1 cellular context compared by ENCODE assay signal in the genomic region with DNA sequence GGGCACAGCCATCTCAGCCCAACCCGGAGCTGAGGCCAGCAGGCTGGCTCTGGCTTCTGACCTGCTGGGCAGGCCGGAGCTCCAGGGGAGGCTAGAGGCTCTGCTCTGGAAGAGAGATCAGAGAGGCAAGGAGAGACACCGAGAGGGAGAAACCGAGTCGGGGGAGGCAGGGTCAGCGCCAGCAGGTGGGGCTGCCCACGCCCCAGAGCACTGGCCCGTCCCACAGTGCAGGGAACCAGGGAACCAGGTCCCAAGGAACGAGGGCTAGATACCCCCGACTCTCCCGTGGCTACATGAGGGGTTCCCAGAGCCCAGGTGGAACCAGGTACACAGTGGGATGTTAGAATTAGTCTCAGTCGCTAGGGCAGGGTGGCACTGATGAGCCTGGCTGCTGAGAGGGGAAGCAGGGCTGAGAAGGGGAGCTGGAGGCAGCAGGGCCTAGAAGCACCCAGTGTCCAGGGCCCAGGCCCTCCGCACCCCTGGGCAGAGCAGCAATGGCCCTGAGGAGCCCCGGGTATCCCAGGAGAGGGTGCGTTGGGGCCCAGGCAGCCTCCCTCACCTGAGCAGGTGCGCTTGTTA.
TF ChIP-seq lines count a peak whose summit lies in the region.

No MANE protein-coding gene starts in this region.

TF ChIP-seq in HEK293, 187 proteins besides CTCF, POLR2A, EP300 and RAD21 (continued from another document):
- TF ChIP-seq, protein P1, sequence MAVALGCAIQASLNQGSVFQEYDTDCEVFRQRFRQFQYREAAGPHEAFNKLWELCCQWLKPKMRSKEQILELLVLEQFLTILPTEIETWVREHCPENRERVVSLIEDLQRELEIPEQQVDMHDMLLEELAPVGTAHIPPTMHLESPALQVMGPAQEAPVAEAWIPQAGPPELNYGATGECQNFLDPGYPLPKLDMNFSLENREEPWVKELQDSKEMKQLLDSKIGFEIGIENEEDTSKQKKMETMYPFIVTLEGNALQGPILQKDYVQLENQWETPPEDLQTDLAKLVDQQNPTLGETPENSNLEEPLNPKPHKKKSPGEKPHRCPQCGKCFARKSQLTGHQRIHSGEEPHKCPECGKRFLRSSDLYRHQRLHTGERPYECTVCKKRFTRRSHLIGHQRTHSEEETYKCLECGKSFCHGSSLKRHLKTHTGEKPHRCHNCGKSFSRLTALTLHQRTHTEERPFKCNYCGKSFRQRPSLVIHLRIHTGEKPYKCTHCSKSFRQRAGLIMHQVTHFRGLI (tag by site-specific recombination; IDR thresholded peaks at IDR 0.05), result 0 out of 2 replicates have a peak, but pooled peaks have one; percentile 36
